ENCODE assay signal across 28 cellular contexts in the genomic region with DNA sequence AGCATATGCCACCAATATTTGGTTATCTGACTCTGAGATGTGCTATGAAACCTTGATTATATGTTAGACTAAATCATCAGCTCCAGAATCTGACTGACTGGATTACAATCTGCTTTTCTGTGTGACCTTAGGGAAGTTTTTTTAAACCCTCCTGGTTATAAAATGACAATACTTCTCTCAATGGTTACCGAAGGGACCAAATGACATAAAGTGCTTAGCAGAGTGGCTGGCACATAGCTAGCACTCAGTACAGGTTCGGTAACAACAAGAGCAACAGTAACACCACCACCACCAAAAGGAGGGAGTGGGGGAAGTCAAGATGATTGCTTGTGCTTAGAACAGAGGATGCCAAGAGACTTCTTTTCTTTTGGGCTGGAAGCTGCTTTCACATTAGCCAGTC.
"Had no signal": no experiment of that assay in that cellular context is flagged by ENCODE, and none has a peak within 500 bp of the region (broad histone marks: within the 10 kb centered on the region; RNA-seq: fewer than 3 reads in every experiment).

No MANE protein-coding gene starts in this region.

- H3K36me3 Mint-ChIP-seq: mesothelial cell of epicardium; naive B cell; stimulated activated effector memory CD8-positive, alpha-beta T cell treated with anti-CD3 and anti-CD28 coated beads, Interleukin-12 subunit alpha, Interleukin-12 subunit beta, amount 100 ng/mL, for 72 hours; WTC11 had no signal

- H3K36me3 ChIP-seq: esophagus squamous epithelium, heart right ventricle, left ventricle myocardium inferior, ovary, upper lobe of left lung had no signal

- H3K27me3 Mint-ChIP-seq: activated CD4-positive, alpha-beta memory T cell treated with anti-CD3 and anti-CD28 coated beads, Interleukin-2, amount 10 ng/mL, durations not matched to agents 7 days and 5 days; activated CD4-positive, alpha-beta T cell treated with anti-CD3 and anti-CD28 coated beads, Interleukin-2, amount 10 ng/mL, durations not matched to agents 7 days and 5 days; activated T-cell treated with anti-CD3 and anti-CD28 coated beads, Interleukin-2, amount 50 U/mL, for 24 hours; activated T-helper 17 cell treated with anti-CD3 and anti-CD28 coated beads, Interleukin-2, amount 50 U/mL, for 72 hours; central memory CD8-positive, alpha-beta T cell; dendritic cell treated with granulocyte-macrophage colony-stimulating factor and Interleukin-4, amounts not matched to agents 40 ng/mL and 50 ng/mL, for 4 days; naive B cell; progenitor cell of endocrine pancreas; stimulated activated naive CD8-positive, alpha-beta T cell treated with anti-CD3 and anti-CD28 coated beads, Interleukin-15, Interleukin-2, amounts not matched to agents 100 ng/mL and 50 ng/mL, for 24 hours had no signal

- H3K4me1 Mint-ChIP-seq: activated CD4-positive, alpha-beta memory T cell treated with anti-CD3 and anti-CD28 coated beads, Interleukin-2, amount 10 ng/mL, durations not matched to agents 7 days and 5 days; activated CD4-positive, alpha-beta T cell treated with anti-CD3 and anti-CD28 coated beads, Interleukin-2, amount 10 ng/mL, durations not matched to agents 7 days and 5 days; activated T-helper 17 cell treated with anti-CD3 and anti-CD28 coated beads, Interleukin-2, amount 50 U/mL, for 72 hours; central memory CD8-positive, alpha-beta T cell; naive B cell; stimulated activated effector memory CD8-positive, alpha-beta T cell treated with anti-CD3 and anti-CD28 coated beads, Interleukin-12 subunit alpha, Interleukin-12 subunit beta, amount 100 ng/mL, for 72 hours had no signal

- DNase-seq: activated CD4-positive, alpha-beta memory T cell treated with anti-CD3 and anti-CD28 coated beads, Interleukin-2, amount 10 ng/mL, durations not matched to agents 7 days and 5 days; activated CD4-positive, alpha-beta T cell treated with anti-CD3 and anti-CD28 coated beads for 1 hour; activated CD4-positive, alpha-beta T cell treated with anti-CD3 and anti-CD28 coated beads, Interleukin-2, amount 10 ng/mL, durations not matched to agents 7 days and 5 days; activated CD8-positive, alpha-beta memory T cell treated with anti-CD3 and anti-CD28 coated beads, Interleukin-2, amount 50 U/mL, for 48 hours; activated gamma-delta T cell treated with Interleukin-2 at 50 U/mL for 16 hours; activated naive CD4-positive, alpha-beta T cell treated with anti-CD3 and anti-CD28 coated beads, Interleukin-2, amount 50 U/mL, for 16 hours; activated T-cell treated with anti-CD3 and anti-CD28 coated beads, Interleukin-2, amount 50 U/mL, for 24 hours; amygdala; esophagus squamous epithelium; heart right ventricle; left ventricle myocardium inferior; naive B cell; nephron progenitor cell; ovary; retina; stimulated activated CD4-positive, alpha-beta T cell treated with anti-CD3 and anti-CD28 coated beads, Interleukin-4, amount 100 ng/mL, for 24 hours; T1000; upper lobe of left lung had no signal

- H3K27me3 ChIP-seq: esophagus squamous epithelium, heart right ventricle, ovary, upper lobe of left lung had no signal

- H3K4me3 ChIP-seq: esophagus squamous epithelium, heart right ventricle, left ventricle myocardium inferior, ovary, skin epidermis, upper lobe of left lung had no signal

- H3K4me3 Mint-ChIP-seq: activated CD4-positive, alpha-beta memory T cell treated with anti-CD3 and anti-CD28 coated beads, Interleukin-2, amount 10 ng/mL, durations not matched to agents 7 days and 5 days; activated CD4-positive, alpha-beta T cell treated with anti-CD3 and anti-CD28 coated beads, Interleukin-2, amount 10 ng/mL, durations not matched to agents 7 days and 5 days; activated T-cell treated with anti-CD3 and anti-CD28 coated beads, Interleukin-2, amount 50 U/mL, for 24 hours; activated T-helper 17 cell treated with anti-CD3 and anti-CD28 coated beads, Interleukin-2, amount 50 U/mL, for 72 hours; central memory CD8-positive, alpha-beta T cell; dendritic cell treated with granulocyte-macrophage colony-stimulating factor and Interleukin-4, amounts not matched to agents 40 ng/mL and 50 ng/mL, for 4 days; mesothelial cell of epicardium; naive B cell; nephron progenitor cell; stimulated activated effector memory CD8-positive, alpha-beta T cell treated with anti-CD3 and anti-CD28 coated beads, Interleukin-12 subunit alpha, Interleukin-12 subunit beta, amount 100 ng/mL, for 72 hours; stimulated activated naive CD8-positive, alpha-beta T cell treated with anti-CD3 and anti-CD28 coated beads, Interleukin-15, Interleukin-2, amounts not matched to agents 100 ng/mL and 50 ng/mL, for 24 hours; T-helper 1 cell treated with Interleukin-12 subunit alpha and Interleukin-12 subunit beta and Interleukin-4 antibody, amounts not matched to agents 30 μg/mL and 1 μg/mL, for 36 hours; WTC11 had no signal

- H3K9me3 ChIP-seq: esophagus squamous epithelium, ovary, upper lobe of left lung had no signal

- ATAC-seq: activated T-helper 17 cell treated with anti-CD3 and anti-CD28 coated beads, Interleukin-2, amount 50 U/mL, for 72 hours; stimulated activated effector memory CD8-positive, alpha-beta T cell treated with anti-CD3 and anti-CD28 coated beads, Interleukin-12 subunit alpha, Interleukin-12 subunit beta, amount 100 ng/mL, for 72 hours; WTC11 had no signal

- H3K27ac ChIP-seq: esophagus squamous epithelium, left ventricle myocardium inferior, ovary, skin epidermis had no signal

- H3K27ac Mint-ChIP-seq: activated CD4-positive, alpha-beta memory T cell treated with anti-CD3 and anti-CD28 coated beads, Interleukin-2, amount 10 ng/mL, durations not matched to agents 7 days and 5 days; activated CD4-positive, alpha-beta T cell treated with anti-CD3 and anti-CD28 coated beads, Interleukin-2, amount 10 ng/mL, durations not matched to agents 7 days and 5 days; activated T-cell treated with anti-CD3 and anti-CD28 coated beads, Interleukin-2, amount 50 U/mL, for 24 hours; activated T-helper 17 cell treated with anti-CD3 and anti-CD28 coated beads, Interleukin-2, amount 50 U/mL, for 72 hours; dendritic cell treated with granulocyte-macrophage colony-stimulating factor and Interleukin-4, amounts not matched to agents 40 ng/mL and 50 ng/mL, for 4 days; mesothelial cell of epicardium; naive B cell; nephron progenitor cell; progenitor cell of endocrine pancreas; stimulated activated effector memory CD8-positive, alpha-beta T cell treated with anti-CD3 and anti-CD28 coated beads, Interleukin-12 subunit alpha, Interleukin-12 subunit beta, amount 100 ng/mL, for 72 hours; stimulated activated naive CD8-positive, alpha-beta T cell treated with anti-CD3 and anti-CD28 coated beads, Interleukin-15, Interleukin-2, amounts not matched to agents 100 ng/mL and 50 ng/mL, for 24 hours; T-helper 1 cell treated with Interleukin-12 subunit alpha and Interleukin-12 subunit beta and Interleukin-4 antibody, amounts not matched to agents 30 μg/mL and 1 μg/mL, for 36 hours; WTC11 had no signal
